ENCODE assay signal across 1 cellular context in the genomic region with DNA sequence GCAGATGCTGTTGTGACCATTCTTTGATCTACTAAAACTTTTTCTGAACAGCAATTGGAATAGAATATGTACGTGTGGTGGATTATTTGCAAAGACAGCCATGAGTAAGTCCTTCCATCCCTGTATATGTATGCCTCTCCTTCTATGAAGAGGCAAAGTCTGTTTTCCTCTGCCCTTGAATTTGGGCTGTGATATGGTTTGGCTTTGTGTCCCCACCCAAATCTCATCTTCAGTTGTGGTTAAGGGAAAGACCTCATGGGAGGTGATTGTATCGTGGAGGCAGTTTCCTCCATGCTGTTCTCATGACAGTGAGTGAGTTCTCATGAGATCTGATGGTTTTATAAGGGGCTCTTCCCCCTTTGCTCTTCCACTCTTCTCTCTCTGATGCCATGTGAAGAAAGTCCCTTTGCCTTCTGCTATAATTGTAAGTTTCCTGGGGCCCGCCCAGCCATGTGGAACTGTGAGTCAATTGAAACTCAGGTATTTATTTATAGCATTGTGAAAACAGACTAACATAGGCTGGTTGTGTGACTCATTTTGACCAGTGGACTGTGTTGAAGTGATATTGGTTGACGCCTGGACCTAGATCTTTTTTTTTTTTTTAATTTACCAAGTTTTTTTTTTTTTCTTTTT.
TF ChIP-seq lines count a peak whose summit lies in the region.

No MANE protein-coding gene starts in this region.

TF ChIP-seq in H1, 55 proteins besides CTCF, POLR2A, EP300 and RAD21 (continued from another document):
- TF ChIP-seq NANOG (IDR thresholded peaks at IDR 0.05; ENCODE audit: insufficient read depth, low read depth, low read length, poor library complexity, severe bottlenecking) (no peak), PHF8 (conservative IDR thresholded peaks at IDR 0.05; ENCODE audit: low read depth, low read length) (no peak), MAFK (IDR thresholded peaks at IDR 0.05; ENCODE audit: low read depth, low read length) (no peak), CBX8 (IDR thresholded peaks at IDR 0.05; ENCODE audit: borderline replicate concordance, low read depth, low read length) (no peak), CEBPB (IDR thresholded peaks at IDR 0.05; ENCODE audit: low read depth, low read length) (no peak), RFX5 (IDR thresholded peaks at IDR 0.05; ENCODE audit: borderline replicate concordance, low read depth, low read length) (no peak)
- TF ChIP-seq, protein P1, sequence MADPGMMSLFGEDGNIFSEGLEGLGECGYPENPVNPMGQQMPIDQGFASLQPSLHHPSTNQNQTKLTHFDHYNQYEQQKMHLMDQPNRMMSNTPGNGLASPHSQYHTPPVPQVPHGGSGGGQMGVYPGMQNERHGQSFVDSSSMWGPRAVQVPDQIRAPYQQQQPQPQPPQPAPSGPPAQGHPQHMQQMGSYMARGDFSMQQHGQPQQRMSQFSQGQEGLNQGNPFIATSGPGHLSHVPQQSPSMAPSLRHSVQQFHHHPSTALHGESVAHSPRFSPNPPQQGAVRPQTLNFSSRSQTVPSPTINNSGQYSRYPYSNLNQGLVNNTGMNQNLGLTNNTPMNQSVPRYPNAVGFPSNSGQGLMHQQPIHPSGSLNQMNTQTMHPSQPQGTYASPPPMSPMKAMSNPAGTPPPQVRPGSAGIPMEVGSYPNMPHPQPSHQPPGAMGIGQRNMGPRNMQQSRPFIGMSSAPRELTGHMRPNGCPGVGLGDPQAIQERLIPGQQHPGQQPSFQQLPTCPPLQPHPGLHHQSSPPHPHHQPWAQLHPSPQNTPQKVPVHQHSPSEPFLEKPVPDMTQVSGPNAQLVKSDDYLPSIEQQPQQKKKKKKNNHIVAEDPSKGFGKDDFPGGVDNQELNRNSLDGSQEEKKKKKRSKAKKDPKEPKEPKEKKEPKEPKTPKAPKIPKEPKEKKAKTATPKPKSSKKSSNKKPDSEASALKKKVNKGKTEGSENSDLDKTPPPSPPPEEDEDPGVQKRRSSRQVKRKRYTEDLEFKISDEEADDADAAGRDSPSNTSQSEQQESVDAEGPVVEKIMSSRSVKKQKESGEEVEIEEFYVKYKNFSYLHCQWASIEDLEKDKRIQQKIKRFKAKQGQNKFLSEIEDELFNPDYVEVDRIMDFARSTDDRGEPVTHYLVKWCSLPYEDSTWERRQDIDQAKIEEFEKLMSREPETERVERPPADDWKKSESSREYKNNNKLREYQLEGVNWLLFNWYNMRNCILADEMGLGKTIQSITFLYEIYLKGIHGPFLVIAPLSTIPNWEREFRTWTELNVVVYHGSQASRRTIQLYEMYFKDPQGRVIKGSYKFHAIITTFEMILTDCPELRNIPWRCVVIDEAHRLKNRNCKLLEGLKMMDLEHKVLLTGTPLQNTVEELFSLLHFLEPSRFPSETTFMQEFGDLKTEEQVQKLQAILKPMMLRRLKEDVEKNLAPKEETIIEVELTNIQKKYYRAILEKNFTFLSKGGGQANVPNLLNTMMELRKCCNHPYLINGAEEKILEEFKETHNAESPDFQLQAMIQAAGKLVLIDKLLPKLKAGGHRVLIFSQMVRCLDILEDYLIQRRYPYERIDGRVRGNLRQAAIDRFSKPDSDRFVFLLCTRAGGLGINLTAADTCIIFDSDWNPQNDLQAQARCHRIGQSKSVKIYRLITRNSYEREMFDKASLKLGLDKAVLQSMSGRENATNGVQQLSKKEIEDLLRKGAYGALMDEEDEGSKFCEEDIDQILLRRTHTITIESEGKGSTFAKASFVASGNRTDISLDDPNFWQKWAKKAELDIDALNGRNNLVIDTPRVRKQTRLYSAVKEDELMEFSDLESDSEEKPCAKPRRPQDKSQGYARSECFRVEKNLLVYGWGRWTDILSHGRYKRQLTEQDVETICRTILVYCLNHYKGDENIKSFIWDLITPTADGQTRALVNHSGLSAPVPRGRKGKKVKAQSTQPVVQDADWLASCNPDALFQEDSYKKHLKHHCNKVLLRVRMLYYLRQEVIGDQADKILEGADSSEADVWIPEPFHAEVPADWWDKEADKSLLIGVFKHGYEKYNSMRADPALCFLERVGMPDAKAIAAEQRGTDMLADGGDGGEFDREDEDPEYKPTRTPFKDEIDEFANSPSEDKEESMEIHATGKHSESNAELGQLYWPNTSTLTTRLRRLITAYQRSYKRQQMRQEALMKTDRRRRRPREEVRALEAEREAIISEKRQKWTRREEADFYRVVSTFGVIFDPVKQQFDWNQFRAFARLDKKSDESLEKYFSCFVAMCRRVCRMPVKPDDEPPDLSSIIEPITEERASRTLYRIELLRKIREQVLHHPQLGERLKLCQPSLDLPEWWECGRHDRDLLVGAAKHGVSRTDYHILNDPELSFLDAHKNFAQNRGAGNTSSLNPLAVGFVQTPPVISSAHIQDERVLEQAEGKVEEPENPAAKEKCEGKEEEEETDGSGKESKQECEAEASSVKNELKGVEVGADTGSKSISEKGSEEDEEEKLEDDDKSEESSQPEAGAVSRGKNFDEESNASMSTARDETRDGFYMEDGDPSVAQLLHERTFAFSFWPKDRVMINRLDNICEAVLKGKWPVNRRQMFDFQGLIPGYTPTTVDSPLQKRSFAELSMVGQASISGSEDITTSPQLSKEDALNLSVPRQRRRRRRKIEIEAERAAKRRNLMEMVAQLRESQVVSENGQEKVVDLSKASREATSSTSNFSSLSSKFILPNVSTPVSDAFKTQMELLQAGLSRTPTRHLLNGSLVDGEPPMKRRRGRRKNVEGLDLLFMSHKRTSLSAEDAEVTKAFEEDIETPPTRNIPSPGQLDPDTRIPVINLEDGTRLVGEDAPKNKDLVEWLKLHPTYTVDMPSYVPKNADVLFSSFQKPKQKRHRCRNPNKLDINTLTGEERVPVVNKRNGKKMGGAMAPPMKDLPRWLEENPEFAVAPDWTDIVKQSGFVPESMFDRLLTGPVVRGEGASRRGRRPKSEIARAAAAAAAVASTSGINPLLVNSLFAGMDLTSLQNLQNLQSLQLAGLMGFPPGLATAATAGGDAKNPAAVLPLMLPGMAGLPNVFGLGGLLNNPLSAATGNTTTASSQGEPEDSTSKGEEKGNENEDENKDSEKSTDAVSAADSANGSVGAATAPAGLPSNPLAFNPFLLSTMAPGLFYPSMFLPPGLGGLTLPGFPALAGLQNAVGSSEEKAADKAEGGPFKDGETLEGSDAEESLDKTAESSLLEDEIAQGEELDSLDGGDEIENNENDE (IDR thresholded peaks at IDR 0.05; ENCODE audit: insufficient replicate concordance, low read length): no peak
- TF ChIP-seq, protein P2, sequence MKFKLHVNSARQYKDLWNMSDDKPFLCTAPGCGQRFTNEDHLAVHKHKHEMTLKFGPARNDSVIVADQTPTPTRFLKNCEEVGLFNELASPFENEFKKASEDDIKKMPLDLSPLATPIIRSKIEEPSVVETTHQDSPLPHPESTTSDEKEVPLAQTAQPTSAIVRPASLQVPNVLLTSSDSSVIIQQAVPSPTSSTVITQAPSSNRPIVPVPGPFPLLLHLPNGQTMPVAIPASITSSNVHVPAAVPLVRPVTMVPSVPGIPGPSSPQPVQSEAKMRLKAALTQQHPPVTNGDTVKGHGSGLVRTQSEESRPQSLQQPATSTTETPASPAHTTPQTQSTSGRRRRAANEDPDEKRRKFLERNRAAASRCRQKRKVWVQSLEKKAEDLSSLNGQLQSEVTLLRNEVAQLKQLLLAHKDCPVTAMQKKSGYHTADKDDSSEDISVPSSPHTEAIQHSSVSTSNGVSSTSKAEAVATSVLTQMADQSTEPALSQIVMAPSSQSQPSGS (IDR thresholded peaks at IDR 0.05; ENCODE audit: low read length): no peak
TF ChIP-seq in H1: peak in this region for 0.
